15 cellular contexts compared by ENCODE assay signal in genomic region chr5:61619289-61619688, GRCh38.
DNase-seq lines count a peak whose midpoint lies in the region; ATAC-seq and TF ChIP-seq lines count a peak whose summit lies in the region.
"Had no signal": no experiment of that assay in that cellular context is flagged by ENCODE, and none has a peak within 500 bp of the region (broad histone marks: within the 10 kb centered on the region; RNA-seq: fewer than 3 reads in every experiment).

No MANE protein-coding gene starts in this region.

- intact Hi-C loops in esophagus muscularis mucosa (cut with DNase I) = no loop called here

- ATAC-seq in GM19328 (IDR thresholded peaks at IDR 0.05; ENCODE audit: unreplicated experiment) = no peak
- no peak for ATAC-seq in GM21717 (IDR thresholded peaks at IDR 0.05; ENCODE audit: unreplicated experiment)

- no peak overlapping the region for H3K9ac ChIP-seq in rectal smooth muscle tissue (ENCODE audit: low read length)

- TF ChIP-seq CTCF in esophagus muscularis mucosa (IDR thresholded peaks at IDR 0.05) = no peak

- no peak for TF ChIP-seq EP300 in esophagus muscularis mucosa (IDR thresholded peaks at IDR 0.05)

- H3K36me3 ChIP-seq in esophagus muscularis mucosa = no peaks in the 10 kb centered on the region
- no peaks in the 10 kb centered on the region for H3K36me3 ChIP-seq in rectal smooth muscle tissue (ENCODE audit: control insufficient read depth, insufficient read depth, low read length)

- no peaks in the 10 kb centered on the region for H3K9me3 ChIP-seq in esophagus muscularis mucosa

- H3K27me3 ChIP-seq in esophagus muscularis mucosa (no peaks in the 10 kb centered on the region), rectal smooth muscle tissue (ENCODE audit: control insufficient read depth, insufficient read depth, low read length) (no peaks in the 10 kb centered on the region)

- TF ChIP-seq POLR2A in esophagus muscularis mucosa (IDR thresholded peaks at IDR 0.05; ENCODE audit: low read depth) = no peak

- peak; percentile 22 for DNase-seq in NCI-H146 (lab: John Stamatoyannopoulos, UW)
- no peak for DNase-seq in NCI-H146 treated with DMSO at 0.1 percent for 48 hours (lab: John Stamatoyannopoulos, UW; ENCODE audit: unreplicated experiment)
- no peak for DNase-seq in esophagus muscularis mucosa (ENCODE audit: extremely low spot score)
- no peak for DNase-seq in medulla oblongata (ENCODE audit: extremely low spot score)
- no peak for DNase-seq in epidermal melanocyte (ENCODE audit: insufficient read length, low spot score)
- DNase-seq: COR-L47, DMS153, H7, IMR-90, NCI-H1694, NCI-H345 had no signal

- WGBS in esophagus muscularis mucosa = 90% methylated on average over 3 of the region's 3 CpGs

- H3K27ac ChIP-seq in esophagus muscularis mucosa (replicated peaks in 1 of 4) (peak overlapping the region in 3 of 4 donors; percentile 1 to 61 (median 49)), rectal smooth muscle tissue (ENCODE audit: low read depth, low read length) (peak overlapping the region; percentile 10)
- H3K27ac ChIP-seq: 22Rv1 had no signal

- H3K4me1 ChIP-seq in esophagus muscularis mucosa (peaks cover 0 to 24% (median 22%) of the 10 kb centered on the region in 4 donors), rectal smooth muscle tissue (ENCODE audit: control insufficient read depth, insufficient read depth, low read length) (peaks cover 6% of the 10 kb centered on the region)

- H3K4me3 ChIP-seq in esophagus muscularis mucosa = no peak overlapping the region
- H3K4me3 ChIP-seq in rectal smooth muscle tissue (ENCODE audit: low read length) = no peak overlapping the region
